Comparison of ENCODE assay signal across 1 cellular context in the genomic region with DNA sequence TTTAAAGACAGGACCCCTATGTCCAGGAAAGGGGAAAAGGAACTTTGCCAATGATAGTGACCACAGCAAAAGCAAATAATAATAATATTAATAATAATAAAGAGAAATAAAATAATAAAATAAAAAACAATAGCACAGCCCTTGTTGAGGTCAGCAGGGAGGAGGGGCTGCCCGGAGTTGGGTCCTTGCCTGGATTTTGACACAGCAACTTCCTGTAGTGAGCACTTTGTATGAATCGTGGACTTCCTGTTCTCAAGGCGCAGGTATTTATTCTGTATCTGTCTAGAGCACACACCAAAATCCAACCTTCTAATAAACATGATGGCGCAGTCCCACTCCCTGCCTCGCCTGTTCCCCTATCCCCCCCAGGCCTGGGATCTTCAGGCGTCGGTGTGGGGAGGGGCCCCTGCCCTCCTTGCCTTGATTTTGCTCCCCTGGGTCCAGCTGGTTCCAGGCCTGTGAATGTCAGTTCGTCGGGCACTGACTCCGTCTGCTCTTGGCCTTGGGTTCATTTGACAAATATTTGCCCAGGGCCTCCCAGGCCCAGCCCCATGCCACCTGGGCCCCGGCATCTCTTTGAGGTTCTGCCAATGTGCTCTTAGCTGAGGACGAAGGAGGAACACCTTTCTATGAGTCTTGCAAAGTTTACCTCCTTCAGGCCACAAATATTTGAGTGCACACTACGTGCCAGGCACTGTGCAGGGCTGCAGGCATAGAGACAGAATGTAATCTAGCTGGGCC.
TF ChIP-seq lines count a peak whose summit lies in the region.

No MANE protein-coding gene starts in this region.

TF ChIP-seq in endothelial cell of umbilical vein, 7 proteins besides CTCF, POLR2A, EP300 and RAD21:
- TF ChIP-seq FOS (IDR thresholded peaks at IDR 0.05; ENCODE audit: borderline replicate concordance, insufficient read depth, low read length) = no peak
- TF ChIP-seq POLR2AphosphoS5 (IDR thresholded peaks at IDR 0.05; ENCODE audit: insufficient read depth, low read depth, low read length) = peak; percentile 53
